In the genomic region with DNA sequence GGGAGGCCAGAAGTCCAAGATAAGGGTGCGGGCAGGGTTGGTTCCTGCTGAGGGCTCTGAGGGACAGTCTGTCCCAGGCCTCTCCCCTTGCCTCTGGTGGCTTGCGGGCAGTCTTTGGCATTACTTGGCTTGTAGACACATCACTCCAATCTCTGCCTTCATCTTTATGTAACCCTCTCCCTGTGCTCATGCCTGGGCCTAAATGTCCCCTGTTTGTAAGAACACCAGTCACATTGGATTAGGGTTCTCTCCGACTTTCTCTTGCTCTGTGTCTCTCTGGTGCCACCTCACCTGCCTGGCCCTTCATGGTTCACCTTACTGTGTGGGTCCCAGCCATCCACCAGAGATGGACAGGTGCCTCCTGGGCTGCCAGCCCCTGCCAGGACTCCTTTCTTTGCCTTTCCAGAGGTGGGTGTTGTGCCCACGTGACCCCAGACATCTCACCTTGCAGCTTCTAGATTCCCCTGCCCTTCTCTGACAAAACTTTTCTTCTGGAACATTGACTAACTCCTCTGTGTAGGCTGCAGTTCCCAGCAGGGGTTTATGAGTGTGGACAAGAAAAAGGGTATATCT, we compare ENCODE assay signal across 19 cellular contexts.
DNase-seq lines count a peak whose midpoint lies in the region; ATAC-seq and TF ChIP-seq lines count a peak whose summit lies in the region.
"Had no signal": no experiment of that assay in that cellular context is flagged by ENCODE, and none has a peak within 500 bp of the region (broad histone marks: within the 10 kb centered on the region; RNA-seq: fewer than 3 reads in every experiment).

No MANE protein-coding gene starts in this region.

- no peak for DNase-seq in T-helper 2 cell treated with Interferon-gamma antibody and Interleukin-4, amounts not matched to agents 5 μg/mL and 100 μg/mL, for 36 hours (ENCODE audit: low spot score)
- DNase-seq in T-helper 2 cell: no peak
- DNase-seq in adrenal gland: no peak
- no peak for DNase-seq in psoas muscle
- no peak for DNase-seq in mucosa of gallbladder (ENCODE audit: low spot score)
- no peak for DNase-seq in WERI-Rb-1
- DNase-seq in GDM1 (lab: John Stamatoyannopoulos, UW): no peak
- DNase-seq: colonic mucosa; erythroblast; HCEC 1CT; heart right ventricle; kidney glomerular epithelial cell; naive thymus-derived CD4-positive, alpha-beta T cell; NCI-H2029; NCI-H526 treated with DMSO at 0.1 percent for 48 hours; retina; stimulated activated CD4-positive, alpha-beta T cell treated with anti-CD3 and anti-CD28 coated beads, Interleukin-4, amount 100 ng/mL, for 24 hours; stimulated activated naive CD4-positive, alpha-beta T cell treated with Interleukin-2 at 50 U/mL for 16 hours had no signal

- ATAC-seq in psoas muscle: peak in 1 of 4 donors; percentile 23
- ATAC-seq: heart right ventricle; naive thymus-derived CD4-positive, alpha-beta T cell had no signal

- H3K27me3 ChIP-seq in adrenal gland (no peaks in the 10 kb centered on the region), psoas muscle (ENCODE audit: insufficient read depth in 3 of 3, low read length in 2 of 3) (no peaks in the 10 kb centered on the region), WERI-Rb-1 (ENCODE audit: insufficient read depth, low read depth, severe bottlenecking) (no peaks in the 10 kb centered on the region)
- H3K27me3 ChIP-seq: colonic mucosa, heart right ventricle had no signal

- TF ChIP-seq POLR2A in adrenal gland (IDR thresholded peaks at IDR 0.05): no peak

- peaks cover 2% of the 10 kb centered on the region for H3K36me3 Mint-ChIP-seq in T-helper 2 cell treated with Interferon-gamma antibody and Interleukin-4, amounts not matched to agents 5 μg/mL and 100 μg/mL, for 36 hours (ENCODE audit: low read depth)

- H3K9me3 Mint-ChIP-seq in T-helper 2 cell treated with Interferon-gamma antibody and Interleukin-4, amounts not matched to agents 5 μg/mL and 100 μg/mL, for 36 hours: no peaks in the 10 kb centered on the region

- 93 to 100% (median 95%) methylated on average over 4 of the region's 4 CpGs for WGBS in adrenal gland, 4 donors
- WGBS in psoas muscle, 3 donors: 90 to 93% (median 93%) methylated on average over 4 of the region's 4 CpGs

- no peak for TF ChIP-seq RAD21 in Ishikawa (IDR thresholded peaks at IDR 0.05; ENCODE audit: low read depth)

- H3K9me3 ChIP-seq in adrenal gland (replicated peaks in 1 of 3) (no peaks in the 10 kb centered on the region), psoas muscle (no peaks in the 10 kb centered on the region), WERI-Rb-1 (ENCODE audit: severe bottlenecking) (no peaks in the 10 kb centered on the region)
- H3K9me3 ChIP-seq: colonic mucosa, heart right ventricle had no signal

- TF ChIP-seq CTCF in adrenal gland (IDR thresholded peaks at IDR 0.05) (no peak), psoas muscle (IDR thresholded peaks at IDR 0.05) (no peak), WERI-Rb-1 (IDR thresholded peaks at IDR 0.05; ENCODE audit: low read depth, low read length) (no peak)

- H3K4me3 Mint-ChIP-seq in T-helper 2 cell treated with Interferon-gamma antibody and Interleukin-4, amounts not matched to agents 5 μg/mL and 100 μg/mL, for 36 hours: peak overlapping the region; percentile 13

- peaks cover 51% of the 10 kb centered on the region for H3K4me1 Mint-ChIP-seq in T-helper 2 cell treated with Interferon-gamma antibody and Interleukin-4, amounts not matched to agents 5 μg/mL and 100 μg/mL, for 36 hours (ENCODE audit: low read depth)

- peak overlapping the region; percentile 43 to 85 (median 68) for H3K27ac ChIP-seq in adrenal gland
- H3K27ac ChIP-seq in psoas muscle: peak overlapping the region; percentile 53
- H3K27ac ChIP-seq in WERI-Rb-1: no peak overlapping the region
- H3K27ac ChIP-seq: colonic mucosa had no signal

- no peaks in the 10 kb centered on the region for H3K27me3 Mint-ChIP-seq in T-helper 2 cell treated with Interferon-gamma antibody and Interleukin-4, amounts not matched to agents 5 μg/mL and 100 μg/mL, for 36 hours (ENCODE audit: low read depth)
- H3K27me3 Mint-ChIP-seq: naive thymus-derived CD4-positive, alpha-beta T cell had no signal

- no peak for TF ChIP-seq EP300 in Ishikawa (IDR thresholded peaks at IDR 0.05; ENCODE audit: borderline replicate concordance)

- no peak overlapping the region for H3K4me3 ChIP-seq in adrenal gland
- H3K4me3 ChIP-seq in psoas muscle: no peak overlapping the region
- H3K4me3 ChIP-seq in WERI-Rb-1 (ENCODE audit: low read depth, low read length): no peak overlapping the region
- H3K4me3 ChIP-seq: colonic mucosa, heart right ventricle had no signal

- H3K4me1 ChIP-seq in adrenal gland (replicated peaks in 1 of 2) (peaks cover 9 to 30% of the 10 kb centered on the region in 2 donors), psoas muscle (peaks cover 33% of the 10 kb centered on the region)
- H3K4me1 ChIP-seq: colonic mucosa had no signal

- intact Hi-C loops in adrenal gland (cut with DNase I): no loop called here
- intact Hi-C loops in psoas muscle (cut with DNase I): no loop called here

- no peaks in the 10 kb centered on the region for H3K36me3 ChIP-seq in adrenal gland (replicated peaks in 1 of 2)
- no peaks in the 10 kb centered on the region for H3K36me3 ChIP-seq in psoas muscle (ENCODE audit: insufficient read depth in 1 of 2, low read depth in 1 of 2)
- peaks cover 31% of the 10 kb centered on the region for H3K36me3 ChIP-seq in WERI-Rb-1
- H3K36me3 ChIP-seq: colonic mucosa, heart right ventricle had no signal

- peak overlapping the region; percentile 78 for H3K27ac Mint-ChIP-seq in T-helper 2 cell treated with Interferon-gamma antibody and Interleukin-4, amounts not matched to agents 5 μg/mL and 100 μg/mL, for 36 hours

TF ChIP-seq in Ishikawa, 13 proteins besides CTCF, POLR2A, EP300 and RAD21:
- TF ChIP-seq, protein P1, sequence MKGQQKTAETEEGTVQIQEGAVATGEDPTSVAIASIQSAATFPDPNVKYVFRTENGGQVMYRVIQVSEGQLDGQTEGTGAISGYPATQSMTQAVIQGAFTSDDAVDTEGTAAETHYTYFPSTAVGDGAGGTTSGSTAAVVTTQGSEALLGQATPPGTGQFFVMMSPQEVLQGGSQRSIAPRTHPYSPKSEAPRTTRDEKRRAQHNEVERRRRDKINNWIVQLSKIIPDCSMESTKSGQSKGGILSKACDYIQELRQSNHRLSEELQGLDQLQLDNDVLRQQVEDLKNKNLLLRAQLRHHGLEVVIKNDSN (IDR thresholded peaks at IDR 0.05): peak; percentile 48; the same call in 1 of the 2 replicates
- TF ChIP-seq TCF12 (IDR thresholded peaks at IDR 0.05; ENCODE audit: low read depth): no peak
